Comparison of ENCODE assay signal across 26 cellular contexts in genomic region chr7:57339198-57339944, GRCh38.
A peak's percentile ranks its signal among the peaks of the same experiment; 100 is the strongest.
DNase-seq lines count a peak whose midpoint lies in the region; ATAC-seq and TF ChIP-seq lines count a peak whose summit lies in the region.
"Had no signal": no experiment of that assay in that cellular context is flagged by ENCODE, and none has a peak within 500 bp of the region (broad histone marks: within the 10 kb centered on the region; RNA-seq: fewer than 3 reads in every experiment).

No MANE protein-coding gene starts in this region.

- H3K4me1 Mint-ChIP-seq in naive thymus-derived CD8-positive, alpha-beta T cell: peaks cover 0 to 4% (median 0%) of the 10 kb centered on the region in 4 donors
- H3K4me1 Mint-ChIP-seq in activated CD4-positive, alpha-beta memory T cell treated with anti-CD3 and anti-CD28 coated beads, Interleukin-2, amount 10 ng/mL, durations not matched to agents 7 days and 5 days: no peaks in the 10 kb centered on the region
- H3K4me1 Mint-ChIP-seq: B cell; CD14-positive monocyte; CD4-positive, CD25-positive, alpha-beta regulatory T cell; CD8-positive, alpha-beta memory T cell had no signal

- intact Hi-C loops in adrenal gland (cut with DNase I): no loop called here
- intact Hi-C loops in right lobe of liver (cut with DNase I): no loop called here
- intact Hi-C loops in gastrocnemius medialis (cut with DNase I; ENCODE audit: low total_unique reads): no loop called here

- no peak overlapping the region for H3K9ac ChIP-seq in BLaER1

- no peaks in the 10 kb centered on the region for H4K20me1 ChIP-seq in BLaER1

- in situ Hi-C loops in gastrocnemius medialis (cut with MboI; ENCODE audit: low sequenced_read_pairs in 4 of 4): no loop called here

- H3K27ac ChIP-seq in BLaER1 (no peak overlapping the region), adrenal gland (peak overlapping the region in 4 of 5 donors; percentile 36 to 63 (median 54)), right lobe of liver (peak overlapping the region in 1 of 3 donors; percentile 55), gastrocnemius medialis (peak overlapping the region in 3 of 4 donors; percentile 42 to 60 (median 54)), tibial nerve (no peak overlapping the region)

- CTCF ChIA-PET in activated CD4-positive, alpha-beta memory T cell treated with anti-CD3 and anti-CD28 coated beads, Interleukin-2, amount 10 ng/mL, durations not matched to agents 7 days and 5 days (lab: Charles Lee): no interaction called here

- H3K4me2 ChIP-seq in BLaER1: 0 out of 2 replicates have a peak overlapping the region, but pooled peaks have one; percentile 7

- TF ChIP-seq EP300 in tibial nerve (IDR thresholded peaks at IDR 0.05): no peak

- peaks cover 0 to 6% (median 0%) of the 10 kb centered on the region in 3 donors for H3K36me3 Mint-ChIP-seq in naive thymus-derived CD8-positive, alpha-beta T cell
- no peaks in the 10 kb centered on the region for H3K36me3 Mint-ChIP-seq in activated CD4-positive, alpha-beta memory T cell treated with anti-CD3 and anti-CD28 coated beads, Interleukin-2, amount 10 ng/mL, durations not matched to agents 7 days and 5 days (ENCODE audit: low read depth)
- H3K36me3 Mint-ChIP-seq: CD14-positive monocyte; CD4-positive, alpha-beta memory T cell; CD4-positive, CD25-positive, alpha-beta regulatory T cell; CD8-positive, alpha-beta memory T cell had no signal

- no peaks in the 10 kb centered on the region for H3K27me3 Mint-ChIP-seq in naive thymus-derived CD8-positive, alpha-beta T cell
- H3K27me3 Mint-ChIP-seq in activated CD4-positive, alpha-beta memory T cell treated with anti-CD3 and anti-CD28 coated beads, Interleukin-2, amount 10 ng/mL, durations not matched to agents 7 days and 5 days: no peaks in the 10 kb centered on the region
- H3K27me3 Mint-ChIP-seq: B cell; CD4-positive, alpha-beta memory T cell; CD4-positive, CD25-positive, alpha-beta regulatory T cell had no signal

- no peak overlapping the region for H3K4me3 ChIP-seq in BLaER1
- H3K4me3 ChIP-seq in adrenal gland: no peak overlapping the region
- no peak overlapping the region for H3K4me3 ChIP-seq in right lobe of liver
- H3K4me3 ChIP-seq in gastrocnemius medialis: no peak overlapping the region
- no peak overlapping the region for H3K4me3 ChIP-seq in tibial nerve
- H3K4me3 ChIP-seq: GM12878 had no signal

- TF ChIP-seq POLR2A in adrenal gland (IDR thresholded peaks at IDR 0.05) (no peak), right lobe of liver (IDR thresholded peaks at IDR 0.05) (no peak), gastrocnemius medialis (IDR thresholded peaks at IDR 0.05) (no peak), tibial nerve (IDR thresholded peaks at IDR 0.05) (no peak)

- no peak overlapping the region for H3K27ac Mint-ChIP-seq in naive thymus-derived CD8-positive, alpha-beta T cell
- H3K27ac Mint-ChIP-seq in activated CD4-positive, alpha-beta memory T cell treated with anti-CD3 and anti-CD28 coated beads, Interleukin-2, amount 10 ng/mL, durations not matched to agents 7 days and 5 days: no peak overlapping the region
- H3K27ac Mint-ChIP-seq: B cell; CD14-positive monocyte; CD4-positive, alpha-beta memory T cell; CD4-positive, CD25-positive, alpha-beta regulatory T cell; CD8-positive, alpha-beta memory T cell had no signal

- TF ChIP-seq CTCF in adrenal gland (IDR thresholded peaks at IDR 0.05): no peak
- TF ChIP-seq CTCF in right lobe of liver (IDR thresholded peaks at IDR 0.05): no peak
- no peak for TF ChIP-seq CTCF in gastrocnemius medialis (IDR thresholded peaks at IDR 0.05 in 4 of 5, conservative IDR thresholded peaks at IDR 0.05 in 1 of 5)
- no peak for TF ChIP-seq CTCF in tibial nerve (IDR thresholded peaks at IDR 0.05)

- POLR2A ChIA-PET in naive thymus-derived CD8-positive, alpha-beta T cell (lab: Charles Lee): no interaction called here
- POLR2A ChIA-PET in activated CD4-positive, alpha-beta memory T cell treated with anti-CD3 and anti-CD28 coated beads, Interleukin-2, amount 10 ng/mL, durations not matched to agents 7 days and 5 days (lab: Charles Lee): no interaction called here

- H3K9me3 Mint-ChIP-seq in naive thymus-derived CD8-positive, alpha-beta T cell: peaks cover 2 to 68% (median 45%) of the 10 kb centered on the region in 9 donors
- peaks cover 41% of the 10 kb centered on the region for H3K9me3 Mint-ChIP-seq in activated CD4-positive, alpha-beta memory T cell treated with anti-CD3 and anti-CD28 coated beads, Interleukin-2, amount 10 ng/mL, durations not matched to agents 7 days and 5 days

- peak; percentile 33 to 80 (median 58) for DNase-seq in adrenal gland
- peak; percentile 33 to 85 (median 72) for DNase-seq in right lobe of liver
- peak in 1 of 2 donors; percentile 48 for DNase-seq in gastrocnemius medialis
- no peak for DNase-seq in AG08395 (ENCODE audit: low spot score)
- DNase-seq in naive thymus-derived CD8-positive, alpha-beta T cell: no peak
- DNase-seq in activated CD4-positive, alpha-beta memory T cell treated with anti-CD3 and anti-CD28 coated beads, Interleukin-2, amount 10 ng/mL, durations not matched to agents 7 days and 5 days: no peak
- DNase-seq in tibial nerve (ENCODE audit: low spot score in 2 of 2): no peak
- DNase-seq: 8988T; ACHN; AML-193; C1 segment of cervical spinal cord; CD4-positive, alpha-beta memory T cell; CD4-positive, CD25-positive, alpha-beta regulatory T cell; CD8-positive, alpha-beta memory T cell; COR-L47; DMS 273 treated with DMSO at 0.1 percent for 48 hours; DMS153; DMS53; DMS79; DND-41; EL; GDM1 had no signal

- ATAC-seq in right lobe of liver (peak; percentile 63 to 79 (median 77)), gastrocnemius medialis (peak; percentile 68 to 76)
- no peak for ATAC-seq in naive thymus-derived CD8-positive, alpha-beta T cell
- ATAC-seq: GM12878 had no signal

- H3K4me1 ChIP-seq in BLaER1 (peaks cover 8% of the 10 kb centered on the region), adrenal gland (replicated peaks in 1 of 2) (peaks cover 5 to 10% of the 10 kb centered on the region in 2 donors), right lobe of liver (peaks cover 0 to 40% (median 0%) of the 10 kb centered on the region in 4 donors), gastrocnemius medialis (no peaks in the 10 kb centered on the region), tibial nerve (no peaks in the 10 kb centered on the region)

- H3K27me3 ChIP-seq in BLaER1 (no peaks in the 10 kb centered on the region), adrenal gland (no peaks in the 10 kb centered on the region), right lobe of liver (no peaks in the 10 kb centered on the region), gastrocnemius medialis (no peaks in the 10 kb centered on the region), tibial nerve (no peaks in the 10 kb centered on the region)

- H3K9me3 ChIP-seq in BLaER1 (peaks cover 2% of the 10 kb centered on the region), adrenal gland (replicated peaks in 1 of 3) (no peaks in the 10 kb centered on the region), right lobe of liver (no peaks in the 10 kb centered on the region), gastrocnemius medialis (no peaks in the 10 kb centered on the region), tibial nerve (peaks cover 0 to 44% (median 0%) of the 10 kb centered on the region in 4 donors)

- 52 to 56% (median 54%) methylated on average over 11 of the region's 11 CpGs for WGBS in adrenal gland, 4 donors
- WGBS in right lobe of liver (ENCODE audit: insufficient coverage, low coverage, low lambda C conversion rate, missing lambda C conversion rate): 21% methylated on average over 8 of the region's 11 CpGs
- 63 to 70% methylated on average over 11 of the region's 11 CpGs for WGBS in tibial nerve, 2 donors

- H3K36me3 ChIP-seq in BLaER1: no peaks in the 10 kb centered on the region
- no peaks in the 10 kb centered on the region for H3K36me3 ChIP-seq in adrenal gland (replicated peaks in 1 of 2)
- no peaks in the 10 kb centered on the region for H3K36me3 ChIP-seq in right lobe of liver
- H3K36me3 ChIP-seq in gastrocnemius medialis: no peaks in the 10 kb centered on the region
- H3K36me3 ChIP-seq in tibial nerve: no peaks in the 10 kb centered on the region

- H3K4me3 Mint-ChIP-seq in naive thymus-derived CD8-positive, alpha-beta T cell: no peak overlapping the region
- H3K4me3 Mint-ChIP-seq in activated CD4-positive, alpha-beta memory T cell treated with anti-CD3 and anti-CD28 coated beads, Interleukin-2, amount 10 ng/mL, durations not matched to agents 7 days and 5 days: no peak overlapping the region
- H3K4me3 Mint-ChIP-seq: B cell; CD14-positive monocyte; CD4-positive, alpha-beta memory T cell; CD4-positive, CD25-positive, alpha-beta regulatory T cell had no signal

Comparison
In these comparisons a context has a peak if more than half of its experiments do, and no peak if none do; other contexts are left out.
1. H3K27ac ChIP-seq: peak in adrenal gland (4 of 5) and gastrocnemius medialis (3 of 4); none in BLaER1 (single experiment) and tibial nerve (0 of 4).
2. DNase-seq: peak in adrenal gland (7 of 7) and right lobe of liver (3 of 3); none in AG08395 (single experiment), naive thymus-derived CD8-positive, alpha-beta T cell (0 of 10), activated CD4-positive, alpha-beta memory T cell treated with anti-CD3 and anti-CD28 coated beads, Interleukin-2, amount 10 ng/mL, durations not matched to agents 7 days and 5 days (single experiment) and tibial nerve (0 of 2).
3. ATAC-seq: peak in right lobe of liver (4 of 4) and gastrocnemius medialis (2 of 2); none in naive thymus-derived CD8-positive, alpha-beta T cell (0 of 2).